28 cellular contexts compared by ENCODE assay signal in genomic region chr1:89810302-89810701, GRCh38.
"Had no signal": no experiment of that assay in that cellular context is flagged by ENCODE, and none has a peak within 500 bp of the region (broad histone marks: within the 10 kb centered on the region; RNA-seq: fewer than 3 reads in every experiment).

No MANE protein-coding gene starts in this region.

- H3K27ac Mint-ChIP-seq: activated CD4-positive, alpha-beta memory T cell treated with anti-CD3 and anti-CD28 coated beads, Interleukin-2, amount 10 ng/mL, durations not matched to agents 7 days and 5 days; activated naive CD4-positive, alpha-beta T cell treated with anti-CD3 and anti-CD28 coated beads for 36 hours; activated naive CD8-positive, alpha-beta T cell treated with anti-CD3 and anti-CD28 coated beads, Interleukin-2, amount 10 ng/mL, durations not matched to agents 7 days and 5 days; activated T-cell treated with anti-CD3 and anti-CD28 coated beads, Interleukin-2, amount 50 U/mL, for 72 hours; effector memory CD8-positive, alpha-beta T cell; immature natural killer cell; neural progenitor cell; stimulated activated effector memory CD8-positive, alpha-beta T cell treated with anti-CD3 and anti-CD28 coated beads, Interleukin-12 subunit alpha, Interleukin-12 subunit beta, amount 100 ng/mL, for 72 hours had no signal

- FAIRE-seq: bronchial epithelial cell, endothelial cell of umbilical vein, small intestine had no signal

- H3K4me1 Mint-ChIP-seq: activated CD4-positive, alpha-beta memory T cell treated with anti-CD3 and anti-CD28 coated beads, Interleukin-2, amount 10 ng/mL, durations not matched to agents 7 days and 5 days; immature natural killer cell; neural progenitor cell; stimulated activated effector memory CD8-positive, alpha-beta T cell treated with anti-CD3 and anti-CD28 coated beads, Interleukin-12 subunit alpha, Interleukin-12 subunit beta, amount 100 ng/mL, for 72 hours had no signal

- H3K4me3 Mint-ChIP-seq: activated CD4-positive, alpha-beta memory T cell treated with anti-CD3 and anti-CD28 coated beads, Interleukin-2, amount 10 ng/mL, durations not matched to agents 7 days and 5 days; activated naive CD4-positive, alpha-beta T cell treated with anti-CD3 and anti-CD28 coated beads for 36 hours; activated naive CD8-positive, alpha-beta T cell treated with anti-CD3 and anti-CD28 coated beads, Interleukin-2, amount 10 ng/mL, durations not matched to agents 7 days and 5 days; activated T-cell treated with anti-CD3 and anti-CD28 coated beads, Interleukin-2, amount 50 U/mL, for 72 hours; effector memory CD8-positive, alpha-beta T cell; immature natural killer cell; naive thymus-derived CD8-positive, alpha-beta T cell; neural progenitor cell; stimulated activated effector memory CD8-positive, alpha-beta T cell treated with anti-CD3 and anti-CD28 coated beads, Interleukin-12 subunit alpha, Interleukin-12 subunit beta, amount 100 ng/mL, for 72 hours had no signal

- H3K4me1 ChIP-seq: colonic mucosa, stomach had no signal

- H3K36me3 Mint-ChIP-seq: activated naive CD8-positive, alpha-beta T cell treated with anti-CD3 and anti-CD28 coated beads, Interleukin-2, amount 10 ng/mL, durations not matched to agents 7 days and 5 days; neural progenitor cell; stimulated activated effector memory CD8-positive, alpha-beta T cell treated with anti-CD3 and anti-CD28 coated beads, Interleukin-12 subunit alpha, Interleukin-12 subunit beta, amount 100 ng/mL, for 72 hours had no signal

- H3K9me3 Mint-ChIP-seq: activated CD4-positive, alpha-beta memory T cell treated with anti-CD3 and anti-CD28 coated beads, Interleukin-2, amount 10 ng/mL, durations not matched to agents 7 days and 5 days; activated naive CD4-positive, alpha-beta T cell treated with anti-CD3 and anti-CD28 coated beads for 36 hours; activated naive CD8-positive, alpha-beta T cell treated with anti-CD3 and anti-CD28 coated beads, Interleukin-2, amount 10 ng/mL, durations not matched to agents 7 days and 5 days; activated T-cell treated with anti-CD3 and anti-CD28 coated beads, Interleukin-2, amount 50 U/mL, for 72 hours; effector memory CD8-positive, alpha-beta T cell; immature natural killer cell; naive thymus-derived CD8-positive, alpha-beta T cell; neural progenitor cell; stimulated activated effector memory CD8-positive, alpha-beta T cell treated with anti-CD3 and anti-CD28 coated beads, Interleukin-12 subunit alpha, Interleukin-12 subunit beta, amount 100 ng/mL, for 72 hours had no signal

- H3K4me3 ChIP-seq: colonic mucosa, dorsolateral prefrontal cortex, left lung, lung, neural progenitor cell, stomach, suprapubic skin, tibial nerve, uterus had no signal

- ATAC-seq: activated T-cell treated with anti-CD3 and anti-CD28 coated beads, Interleukin-2, amount 50 U/mL, for 72 hours; effector memory CD8-positive, alpha-beta T cell; esophagus mucosa; naive thymus-derived CD8-positive, alpha-beta T cell; sciatic nerve; stimulated activated effector memory CD8-positive, alpha-beta T cell treated with anti-CD3 and anti-CD28 coated beads, Interleukin-12 subunit alpha, Interleukin-12 subunit beta, amount 100 ng/mL, for 72 hours had no signal

- DNase-seq: activated CD4-positive, alpha-beta memory T cell treated with anti-CD3 and anti-CD28 coated beads, Interleukin-2, amount 10 ng/mL, durations not matched to agents 7 days and 5 days; activated CD4-positive, alpha-beta T cell treated with anti-CD3 and anti-CD28 coated beads for 48 hours; activated effector memory CD4-positive, alpha-beta T cell treated with Interleukin-2 at 50 U/mL for 16 hours; activated naive CD4-positive, alpha-beta T cell treated with anti-CD3 and anti-CD28 coated beads for 36 hours; activated naive CD8-positive, alpha-beta T cell treated with anti-CD3 and anti-CD28 coated beads, Interleukin-2, amount 10 ng/mL, durations not matched to agents 7 days and 5 days; activated T-cell treated with anti-CD3 and anti-CD28 coated beads, Interleukin-2, amount 50 U/mL, for 72 hours; amniotic stem cell; colonic mucosa; dorsolateral prefrontal cortex; effector memory CD8-positive, alpha-beta T cell; foreskin melanocyte; immature natural killer cell; left lung; naive thymus-derived CD8-positive, alpha-beta T cell; posterior cingulate gyrus; small intestine; stimulated activated CD4-positive, alpha-beta T cell treated with anti-CD3 and anti-CD28 coated beads, Interleukin-2, amount 100 ng/mL, for 24 hours; stomach; uterus had no signal

- H3K27me3 ChIP-seq: colonic mucosa, dorsolateral prefrontal cortex, left lung, neural progenitor cell, stomach, suprapubic skin, tibial nerve, uterus had no signal

- H3K36me3 ChIP-seq: colonic mucosa, left lung, neural progenitor cell, stomach, suprapubic skin, tibial nerve, uterus had no signal

- H3K9me3 ChIP-seq: colonic mucosa, left lung, stomach, suprapubic skin, tibial nerve, uterus had no signal
